In genomic region chr16:31078597-31079341, GRCh38 we compare ENCODE assay signal across 18 cellular contexts. TPM values are rescaled to one million over a fixed set of nuclear protein-coding genes. Genes with fewer than 3 reads are reported as not detected.
DNase-seq lines count a peak whose midpoint lies in the region; ATAC-seq and TF ChIP-seq lines count a peak whose summit lies in the region.
"Had no signal": no experiment of that assay in that cellular context is flagged by ENCODE, and none has a peak within 500 bp of the region (broad histone marks: within the 10 kb centered on the region; RNA-seq: fewer than 3 reads in every experiment).

No MANE protein-coding gene starts in this region.

- H3K27me3 ChIP-seq in CD8-positive, alpha-beta memory T cell (ENCODE audit: insufficient read depth, low read length, poor library complexity, severe bottlenecking) = no peaks in the 10 kb centered on the region

- H3K27ac ChIP-seq in coronary artery = no peak overlapping the region
- no peak overlapping the region for H3K27ac ChIP-seq in CD8-positive, alpha-beta memory T cell (ENCODE audit: low read depth, low read length)
- H3K27ac ChIP-seq: GM23248 had no signal

- TF ChIP-seq CTCF in NB4 (IDR thresholded peaks at IDR 0.05; ENCODE audit: low read depth, low read length) (no peak), coronary artery (IDR thresholded peaks at IDR 0.05) (no peak)

- no peaks in the 10 kb centered on the region for H3K9me3 Mint-ChIP-seq in stimulated activated naive CD8-positive, alpha-beta T cell treated with anti-CD3 and anti-CD28 coated beads, Interleukin-15, Interleukin-2, amounts not matched to agents 100 ng/mL and 50 ng/mL, for 24 hours
- H3K9me3 Mint-ChIP-seq in stimulated activated naive CD8-positive, alpha-beta T cell treated with anti-CD3 and anti-CD28 coated beads, Interleukin-15, amount 100 ng/mL, for 72 hours = no peaks in the 10 kb centered on the region
- H3K9me3 Mint-ChIP-seq in stimulated activated effector memory CD8-positive, alpha-beta T cell treated with anti-CD3 and anti-CD28 coated beads, Interleukin-12 subunit alpha, Interleukin-12 subunit beta, amount 100 ng/mL, for 72 hours = no peaks in the 10 kb centered on the region
- no peaks in the 10 kb centered on the region for H3K9me3 Mint-ChIP-seq in CD8-positive, alpha-beta memory T cell
- H3K9me3 Mint-ChIP-seq: CD4-positive, CD25-positive, alpha-beta regulatory T cell had no signal

- H3K36me3 Mint-ChIP-seq in stimulated activated naive CD8-positive, alpha-beta T cell treated with anti-CD3 and anti-CD28 coated beads, Interleukin-15, Interleukin-2, amounts not matched to agents 100 ng/mL and 50 ng/mL, for 24 hours (ENCODE audit: low read depth) = peaks cover 28% of the 10 kb centered on the region
- H3K36me3 Mint-ChIP-seq in stimulated activated effector memory CD8-positive, alpha-beta T cell treated with anti-CD3 and anti-CD28 coated beads, Interleukin-12 subunit alpha, Interleukin-12 subunit beta, amount 100 ng/mL, for 72 hours = peaks cover 78% of the 10 kb centered on the region
- H3K36me3 Mint-ChIP-seq in CD8-positive, alpha-beta memory T cell = peaks cover 0 to 84% (median 2%) of the 10 kb centered on the region in 3 donors

- H3K36me3 ChIP-seq in CD8-positive, alpha-beta memory T cell (ENCODE audit: insufficient read depth, low read length) = peaks cover 27% of the 10 kb centered on the region

- H3K4me1 ChIP-seq in CD8-positive, alpha-beta memory T cell (ENCODE audit: insufficient read depth, low read length) = peaks cover 10% of the 10 kb centered on the region
- H3K4me1 ChIP-seq: Caco-2 had no signal

- no peaks in the 10 kb centered on the region for H3K9me3 ChIP-seq in CD8-positive, alpha-beta memory T cell (ENCODE audit: low read length)
- H3K9me3 ChIP-seq: Caco-2 had no signal

- H3K4me3 ChIP-seq in NB4 (ENCODE audit: low read depth, low read length) = peak overlapping the region; percentile 56
- no peak overlapping the region for H3K4me3 ChIP-seq in coronary artery
- no peak overlapping the region for H3K4me3 ChIP-seq in CD8-positive, alpha-beta memory T cell (ENCODE audit: low read length)
- H3K4me3 ChIP-seq: GM23248 had no signal

- DNase-seq in stimulated activated naive CD8-positive, alpha-beta T cell treated with anti-CD3 and anti-CD28 coated beads, Interleukin-15, amount 100 ng/mL, for 72 hours = no peak
- peak; percentile 83 for DNase-seq in NB4 (ENCODE audit: low read depth)
- DNase-seq in epidermal melanocyte (ENCODE audit: insufficient read length, low spot score) = peak; percentile 12
- no peak for DNase-seq in stimulated activated effector memory CD8-positive, alpha-beta T cell treated with anti-CD3 and anti-CD28 coated beads, Interleukin-12 subunit alpha, Interleukin-12 subunit beta, amount 100 ng/mL, for 72 hours (ENCODE audit: low spot score in 2 of 2)
- DNase-seq in coronary artery (ENCODE audit: low spot score) = no peak
- no peak for DNase-seq in left lobe of liver (ENCODE audit: low spot score)
- DNase-seq in CD8-positive, alpha-beta memory T cell = no peak
- DNase-seq: ACHN; Caco-2; CD4-positive, CD25-positive, alpha-beta regulatory T cell; GF-D8; GM23248; HCEC 1CT; KBM-7; NCI-H1436; NCI-H2029; NCI-H526 had no signal

- H3K27me3 Mint-ChIP-seq in stimulated activated naive CD8-positive, alpha-beta T cell treated with anti-CD3 and anti-CD28 coated beads, Interleukin-15, Interleukin-2, amounts not matched to agents 100 ng/mL and 50 ng/mL, for 24 hours = no peaks in the 10 kb centered on the region
- H3K27me3 Mint-ChIP-seq in stimulated activated naive CD8-positive, alpha-beta T cell treated with anti-CD3 and anti-CD28 coated beads, Interleukin-15, amount 100 ng/mL, for 72 hours = no peaks in the 10 kb centered on the region
- peaks cover 0 to 3% of the 10 kb centered on the region in 2 donors for H3K27me3 Mint-ChIP-seq in CD8-positive, alpha-beta memory T cell

- H3K4me3 Mint-ChIP-seq in stimulated activated naive CD8-positive, alpha-beta T cell treated with anti-CD3 and anti-CD28 coated beads, Interleukin-15, Interleukin-2, amounts not matched to agents 100 ng/mL and 50 ng/mL, for 24 hours = no peak overlapping the region
- H3K4me3 Mint-ChIP-seq in stimulated activated naive CD8-positive, alpha-beta T cell treated with anti-CD3 and anti-CD28 coated beads, Interleukin-15, amount 100 ng/mL, for 72 hours = no peak overlapping the region
- no peak overlapping the region for H3K4me3 Mint-ChIP-seq in stimulated activated effector memory CD8-positive, alpha-beta T cell treated with anti-CD3 and anti-CD28 coated beads, Interleukin-12 subunit alpha, Interleukin-12 subunit beta, amount 100 ng/mL, for 72 hours
- H3K4me3 Mint-ChIP-seq in CD8-positive, alpha-beta memory T cell = peak overlapping the region in 1 of 7 donors; percentile 9

- TF ChIP-seq POLR2A in NB4 (IDR thresholded peaks at IDR 0.05; ENCODE audit: extremely low read depth, insufficient read length) = no peak

- CTCF ChIA-PET in CD8-positive, alpha-beta memory T cell (lab: Charles Lee) = no interaction called here

- peaks cover 34% of the 10 kb centered on the region for H3K4me1 Mint-ChIP-seq in stimulated activated naive CD8-positive, alpha-beta T cell treated with anti-CD3 and anti-CD28 coated beads, Interleukin-15, Interleukin-2, amounts not matched to agents 100 ng/mL and 50 ng/mL, for 24 hours (ENCODE audit: low read depth)
- H3K4me1 Mint-ChIP-seq in stimulated activated naive CD8-positive, alpha-beta T cell treated with anti-CD3 and anti-CD28 coated beads, Interleukin-15, amount 100 ng/mL, for 72 hours = peaks cover 72% of the 10 kb centered on the region
- H3K4me1 Mint-ChIP-seq in stimulated activated effector memory CD8-positive, alpha-beta T cell treated with anti-CD3 and anti-CD28 coated beads, Interleukin-12 subunit alpha, Interleukin-12 subunit beta, amount 100 ng/mL, for 72 hours = peaks cover 62% of the 10 kb centered on the region
- H3K4me1 Mint-ChIP-seq in CD8-positive, alpha-beta memory T cell = peaks cover 24 to 56% (median 27%) of the 10 kb centered on the region in 3 donors

- peak overlapping the region; percentile 31 for H3K27ac Mint-ChIP-seq in stimulated activated naive CD8-positive, alpha-beta T cell treated with anti-CD3 and anti-CD28 coated beads, Interleukin-15, Interleukin-2, amounts not matched to agents 100 ng/mL and 50 ng/mL, for 24 hours
- no peak overlapping the region for H3K27ac Mint-ChIP-seq in stimulated activated naive CD8-positive, alpha-beta T cell treated with anti-CD3 and anti-CD28 coated beads, Interleukin-15, amount 100 ng/mL, for 72 hours
- peak overlapping the region; percentile 67 for H3K27ac Mint-ChIP-seq in stimulated activated effector memory CD8-positive, alpha-beta T cell treated with anti-CD3 and anti-CD28 coated beads, Interleukin-12 subunit alpha, Interleukin-12 subunit beta, amount 100 ng/mL, for 72 hours
- no peak overlapping the region for H3K27ac Mint-ChIP-seq in CD8-positive, alpha-beta memory T cell

- ATAC-seq in stimulated activated naive CD8-positive, alpha-beta T cell treated with anti-CD3 and anti-CD28 coated beads, Interleukin-15, amount 100 ng/mL, for 72 hours = no peak
- ATAC-seq in stimulated activated effector memory CD8-positive, alpha-beta T cell treated with anti-CD3 and anti-CD28 coated beads, Interleukin-12 subunit alpha, Interleukin-12 subunit beta, amount 100 ng/mL, for 72 hours = no peak
- no peak for ATAC-seq in left lobe of liver

- POLR2A ChIA-PET in CD8-positive, alpha-beta memory T cell (lab: Charles Lee) = no interaction called here

RNA-seq across cellular contexts. Expression of gene ZNF646, which starts 4.5 kb away (rescaled TPM):
- total RNA-seq in left lobe of liver = 6.7 TPM
- total RNA-seq in CD8-positive, alpha-beta memory T cell = 10 to 100 TPM; 23.4 to 25.9 TPM
- 9.3 TPM for polyA plus RNA-seq in CD8-positive, alpha-beta memory T cell

RNA-seq across cellular contexts. Expression of gene ZNF668, which starts 4.7 kb away (rescaled TPM):
- 3.6 TPM for total RNA-seq in left lobe of liver
- 10 to 100 TPM; 15.9 to 20.5 TPM for total RNA-seq in CD8-positive, alpha-beta memory T cell
- polyA plus RNA-seq in CD8-positive, alpha-beta memory T cell = 8.7 TPM

RNA-seq across cellular contexts. Expression of gene PRSS53, which starts 10.0 kb away (rescaled TPM):
- total RNA-seq in left lobe of liver = 4.4 TPM
- 1 to 10 TPM; 3.3 to 4.6 TPM for total RNA-seq in CD8-positive, alpha-beta memory T cell
- 0.59 TPM for polyA plus RNA-seq in CD8-positive, alpha-beta memory T cell

RNA-seq across cellular contexts. Expression of gene VKORC1, which starts 15.8 kb away (rescaled TPM):
- total RNA-seq in left lobe of liver = 101 TPM
- total RNA-seq in CD8-positive, alpha-beta memory T cell = 10 to 100 TPM; 66.0 to 74.3 TPM
- 124 TPM for polyA plus RNA-seq in CD8-positive, alpha-beta memory T cell

RNA-seq across cellular contexts. Expression of gene BCKDK, which starts 29.4 kb away (rescaled TPM):
- 42.7 TPM for total RNA-seq in left lobe of liver
- 10 to 100 TPM; 40.0 to 42.5 TPM for total RNA-seq in CD8-positive, alpha-beta memory T cell
- polyA plus RNA-seq in CD8-positive, alpha-beta memory T cell = 29.4 TPM

Comparison
In these comparisons a context has a peak if more than half of its experiments do, and no peak if none do; other contexts are left out.
1. H3K27ac Mint-ChIP-seq: peak in stimulated activated naive CD8-positive, alpha-beta T cell treated with anti-CD3 and anti-CD28 coated beads, Interleukin-15, Interleukin-2, amounts not matched to agents 100 ng/mL and 50 ng/mL, for 24 hours (single experiment) and stimulated activated effector memory CD8-positive, alpha-beta T cell treated with anti-CD3 and anti-CD28 coated beads, Interleukin-12 subunit alpha, Interleukin-12 subunit beta, amount 100 ng/mL, for 72 hours (single experiment); none in stimulated activated naive CD8-positive, alpha-beta T cell treated with anti-CD3 and anti-CD28 coated beads, Interleukin-15, amount 100 ng/mL, for 72 hours (0 of 2) and CD8-positive, alpha-beta memory T cell (0 of 8).
2. DNase-seq: peak in NB4 (single experiment) and epidermal melanocyte (single experiment); none in stimulated activated naive CD8-positive, alpha-beta T cell treated with anti-CD3 and anti-CD28 coated beads, Interleukin-15, amount 100 ng/mL, for 72 hours (0 of 2), stimulated activated effector memory CD8-positive, alpha-beta T cell treated with anti-CD3 and anti-CD28 coated beads, Interleukin-12 subunit alpha, Interleukin-12 subunit beta, amount 100 ng/mL, for 72 hours (0 of 2), coronary artery (single experiment), left lobe of liver (single experiment) and CD8-positive, alpha-beta memory T cell (0 of 5).